In genomic region chrX:24415921-24416320, GRCh38 we compare ENCODE assay signal across 23 cellular contexts. TPM values are rescaled to one million over a fixed set of nuclear protein-coding genes. Genes with fewer than 3 reads are reported as not detected.
"Had no signal": no experiment of that assay in that cellular context is flagged by ENCODE, and none has a peak within 500 bp of the region (broad histone marks: within the 10 kb centered on the region; RNA-seq: fewer than 3 reads in every experiment).

No MANE protein-coding gene starts in this region.

- H3K27me3 ChIP-seq: stomach, suprapubic skin, testis, thyroid gland, tibial artery, tibial nerve, transverse colon, upper lobe of left lung, upper lobe of right lung, uterus, vagina had no signal

- H3K9me3 ChIP-seq: suprapubic skin, testis, thoracic aorta, thyroid gland, tibial artery, tibial nerve, transverse colon, upper lobe of right lung, uterus, vagina had no signal

- H3K27ac ChIP-seq: stomach, suprapubic skin, testis, thoracic aorta, thyroid gland, tibial artery, tibial nerve, transverse colon, upper lobe of left lung, upper lobe of right lung, uterus, vagina had no signal

- DNase-seq: stimulated activated CD4-positive, alpha-beta T cell treated with anti-CD3 and anti-CD28 coated beads, Interleukin-2, amount 100 ng/mL, for 48 hours; stimulated activated CD4-positive, alpha-beta T cell treated with anti-CD3 and anti-CD28 coated beads, Interleukin-4, amount 100 ng/mL, for 1 hour; stimulated activated CD4-positive, alpha-beta T cell treated with anti-CD3 and anti-CD28 coated beads, Interleukin-4, amount 100 ng/mL, for 24 hours; stimulated activated CD4-positive, alpha-beta T cell treated with anti-CD3 and anti-CD28 coated beads, Interleukin-4, amount 100 ng/mL, for 4 hours; stimulated activated CD8-positive, alpha-beta memory T cell treated with anti-CD3 and anti-CD28 coated beads, Interleukin-4, amount 100 ng/mL, for 48 hours; stimulated activated naive B cell treated with anti-CD40 and anti-IgM and Interleukin-4, amounts not matched to agents 10 μg/mL and 1 μg/mL and 100 μg/mL, for 72 hours; stimulated activated naive CD4-positive, alpha-beta T cell; stimulated activated naive CD4-positive, alpha-beta T cell treated with Interleukin-2 at 50 U/mL for 16 hours; stimulated activated naive CD8-positive, alpha-beta T cell treated with anti-CD3 and anti-CD28 coated beads, Interleukin-15, amount 100 ng/mL, for 72 hours; stimulated activated naive CD8-positive, alpha-beta T cell treated with anti-CD3 and anti-CD28 coated beads, Interleukin-15, Interleukin-2, amounts not matched to agents 100 U/mL and 50 U/mL, for 24 hours; stomach; substantia nigra; testis; thyroid gland; tibial artery; transverse colon; upper lobe of left lung; upper lobe of right lung; uterus had no signal

- H3K4me3 ChIP-seq: stomach, suprapubic skin, testis, thoracic aorta, thyroid gland, tibial artery, tibial nerve, transverse colon, upper lobe of left lung, upper lobe of right lung, uterus, vagina had no signal

- H3K36me3 ChIP-seq: stomach, suprapubic skin, thoracic aorta, thyroid gland, tibial artery, tibial nerve, transverse colon, upper lobe of left lung, upper lobe of right lung, uterus, vagina had no signal

- H3K4me1 ChIP-seq: stomach, suprapubic skin, testis, thyroid gland, tibial nerve, transverse colon, upper lobe of left lung, upper lobe of right lung, uterus, vagina had no signal

RNA-seq across cellular contexts. Expression of gene SUPT20HL1, which starts 55.5 kb away (rescaled TPM):
- polyA plus RNA-seq: stomach had no signal
